9 cellular contexts compared by ENCODE assay signal in genomic region chr22:24134090-24134846, GRCh38. TPM values are rescaled to one million over a fixed set of nuclear protein-coding genes. Genes with fewer than 3 reads are reported as not detected.
DNase-seq lines count a peak whose midpoint lies in the region; ATAC-seq and FAIRE-seq lines count a peak whose summit lies in the region.
"Had no signal": no experiment of that assay in that cellular context is flagged by ENCODE, and none has a peak within 500 bp of the region (broad histone marks: within the 10 kb centered on the region; RNA-seq: fewer than 3 reads in every experiment).

No MANE protein-coding gene starts in this region.

- H3K4me3 Mint-ChIP-seq in naive thymus-derived CD4-positive, alpha-beta T cell, result peak overlapping the region in 8 of 10 donors; percentile 25 to 79 (median 64)

- peak; percentile 40 to 47 for ATAC-seq in activated naive CD4-positive, alpha-beta T cell treated with anti-CD3 and anti-CD28 coated beads, Interleukin-2, amount 50 U/mL, for 72 hours
- peak; percentile 89 for ATAC-seq in naive thymus-derived CD4-positive, alpha-beta T cell
- no peak for ATAC-seq in HG02970 (IDR thresholded peaks at IDR 0.05; ENCODE audit: low FRiP score, unreplicated experiment)

- peak overlapping the region in 1 of 2 donors; percentile 22 for H3K27ac Mint-ChIP-seq in activated naive CD4-positive, alpha-beta T cell treated with anti-CD3 and anti-CD28 coated beads, Interleukin-2, amount 50 U/mL, for 72 hours
- H3K27ac Mint-ChIP-seq in naive thymus-derived CD4-positive, alpha-beta T cell, result peak overlapping the region; percentile 49 to 95 (median 89)

- peaks cover 6 to 18% of the 10 kb centered on the region in 2 donors for H3K4me1 ChIP-seq in naive thymus-derived CD4-positive, alpha-beta T cell (ENCODE audit: control insufficient read depth in 2 of 2, insufficient read depth in 2 of 2, low read length in 2 of 2)

- intact Hi-C loops in naive thymus-derived CD4-positive, alpha-beta T cell (cut with micrococcal nuclease), result loop anchor here in 1 of 2 donors (10.0 kb wide), 1 partner anchor 149 kb away; the partner anchor contains the start of gene GSTT2

- no peak overlapping the region for H3K4me3 ChIP-seq in naive thymus-derived CD4-positive, alpha-beta T cell (ENCODE audit: low read length)

- H3K27me3 ChIP-seq in naive thymus-derived CD4-positive, alpha-beta T cell (ENCODE audit: control insufficient read depth in 2 of 2, insufficient read depth in 2 of 2, low read length in 2 of 2), result no peaks in the 10 kb centered on the region

- no peak for FAIRE-seq in GM19239 (lab: Jason Lieb, UNC)

- H3K9me3 ChIP-seq in naive thymus-derived CD4-positive, alpha-beta T cell (ENCODE audit: control insufficient read depth in 2 of 3, low read length in 3 of 3), result no peaks in the 10 kb centered on the region

- H3K36me3 Mint-ChIP-seq in activated naive CD4-positive, alpha-beta T cell treated with anti-CD3 and anti-CD28 coated beads, Interleukin-2, amount 50 U/mL, for 72 hours, result peaks cover 0 to 6% of the 10 kb centered on the region in 2 donors
- H3K36me3 Mint-ChIP-seq in naive thymus-derived CD4-positive, alpha-beta T cell, result peaks cover 0 to 22% (median 14%) of the 10 kb centered on the region in 5 donors

- peak overlapping the region; percentile 62 for H3K27ac ChIP-seq in naive thymus-derived CD4-positive, alpha-beta T cell (ENCODE audit: low read depth, low read length)

- H3K27me3 Mint-ChIP-seq in naive thymus-derived CD4-positive, alpha-beta T cell, result no peaks in the 10 kb centered on the region

- H3K36me3 ChIP-seq in naive thymus-derived CD4-positive, alpha-beta T cell (ENCODE audit: control insufficient read depth in 2 of 3, insufficient read depth in 3 of 3, low read length in 3 of 3), result peaks cover 0 to 54% (median 0%) of the 10 kb centered on the region in 3 experiments

- POLR2A ChIA-PET in naive thymus-derived CD4-positive, alpha-beta T cell (lab: Charles Lee), result interaction anchor here (1.2 to 19.7 kb wide), 3 partner anchors 12 to 41 kb away, joined by 3 to 296 read pairs (median 3); no protein-coding TSS in a partner anchor

- peaks cover 18 to 39% (median 30%) of the 10 kb centered on the region in 7 donors for H3K4me1 Mint-ChIP-seq in naive thymus-derived CD4-positive, alpha-beta T cell

- CTCF ChIA-PET in naive thymus-derived CD4-positive, alpha-beta T cell (lab: Charles Lee), result interaction anchor here (1.6 to 6.7 kb wide), 4 partner anchors 8 to 44 kb away, joined by 7 to 109 read pairs (median 52); no protein-coding TSS in a partner anchor

- H3K9me3 Mint-ChIP-seq in activated naive CD4-positive, alpha-beta T cell treated with anti-CD3 and anti-CD28 coated beads, Interleukin-2, amount 50 U/mL, for 72 hours, result no peaks in the 10 kb centered on the region
- no peaks in the 10 kb centered on the region for H3K9me3 Mint-ChIP-seq in naive thymus-derived CD4-positive, alpha-beta T cell

- peak; percentile 37 for DNase-seq in T-helper 9 cell
- no peak for DNase-seq in activated naive CD4-positive, alpha-beta T cell treated with anti-CD3 and anti-CD28 coated beads, Interleukin-2, amount 50 U/mL, for 72 hours (ENCODE audit: low spot score in 2 of 2)
- peak in 8 of 9 donors; percentile 67 to 94 (median 88) for DNase-seq in naive thymus-derived CD4-positive, alpha-beta T cell
- DNase-seq in stimulated activated naive CD4-positive, alpha-beta T cell treated with Interleukin-2 at 50 U/mL for 16 hours (lab: John Stamatoyannopoulos, UW), result peak; percentile 30
- no peak for DNase-seq in foreskin melanocyte
- no peak for DNase-seq in GM19239 (ENCODE audit: insufficient read length, low spot score)
- DNase-seq in EL, result no peak
- DNase-seq: IMR-90 had no signal

RNA-seq across cellular contexts. Expression of gene SUSD2, which starts 47.0 kb away (rescaled TPM):
- 1 to 10 TPM in 1 of 2 donors, under 1 TPM in 1; 0.20 to 1.6 TPM for total RNA-seq in activated naive CD4-positive, alpha-beta T cell treated with anti-CD3 and anti-CD28 coated beads, Interleukin-2, amount 50 U/mL, for 72 hours
- 1 to 10 TPM; 1.0 to 2.3 (median 1.7) TPM for total RNA-seq in naive thymus-derived CD4-positive, alpha-beta T cell
- under 1 TPM in 1 of 2 donors, not detected in 1; 0.40 TPM for polyA plus RNA-seq in naive thymus-derived CD4-positive, alpha-beta T cell

Comparison
In these comparisons a context has a peak if more than half of its experiments do, and no peak if none do; other contexts are left out.
1. DNase-seq: peak in T-helper 9 cell (single experiment), naive thymus-derived CD4-positive, alpha-beta T cell (8 of 9) and stimulated activated naive CD4-positive, alpha-beta T cell treated with Interleukin-2 at 50 U/mL for 16 hours (single experiment); none in activated naive CD4-positive, alpha-beta T cell treated with anti-CD3 and anti-CD28 coated beads, Interleukin-2, amount 50 U/mL, for 72 hours (0 of 2), foreskin melanocyte (single experiment), GM19239 (single experiment) and EL (single experiment).